In the genomic region with DNA sequence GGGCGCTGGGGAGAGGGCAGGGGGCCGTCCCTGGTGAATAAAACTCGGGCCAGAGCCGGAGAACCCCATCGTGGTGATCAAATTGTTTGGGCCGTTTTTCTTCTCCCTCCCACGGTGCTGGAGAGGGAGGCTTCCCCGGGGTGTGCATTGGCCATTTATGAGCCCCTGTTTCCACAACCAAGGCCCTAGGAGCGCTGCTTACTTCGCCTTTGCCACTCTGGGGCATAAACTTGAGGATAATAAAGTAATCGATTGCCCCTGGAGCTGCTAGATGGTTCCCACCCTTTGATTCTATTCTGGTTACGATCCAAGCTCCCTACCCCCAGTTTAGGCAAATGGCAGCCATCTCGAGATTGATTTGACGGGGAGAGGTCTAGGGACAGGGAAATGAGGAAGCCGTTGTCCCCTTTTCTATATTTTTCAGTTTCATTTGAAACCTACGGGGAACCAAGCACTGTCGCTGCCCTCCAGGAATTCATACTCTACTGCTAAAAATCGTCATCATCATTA, we compare ENCODE assay signal across 8 cellular contexts. TPM values are rescaled to one million over a fixed set of nuclear protein-coding genes. Genes with fewer than 3 reads are reported as not detected.
A peak's percentile ranks its signal among the peaks of the same experiment; 100 is the strongest.
DNase-seq lines count a peak whose midpoint lies in the region; ATAC-seq and TF ChIP-seq lines count a peak whose summit lies in the region.

No MANE protein-coding gene starts in this region.

- peaks cover 39% of the 10 kb centered on the region for H3K79me2 ChIP-seq in ACC112 (ENCODE audit: control insufficient read depth, insufficient read depth, low read length, unreplicated experiment)

- H3K4me1 Mint-ChIP-seq in T-helper 17 cell: peaks cover 41% of the 10 kb centered on the region

- intact Hi-C loops in left colon (cut with DNase I, micrococcal nuclease): no loop called here

- H2AFZ ChIP-seq in ACC112 (ENCODE audit: low read length, unreplicated experiment) (peak overlapping the region; percentile 90), neuronal stem cell (ENCODE audit: low read length) (peak overlapping the region; percentile 94)

- no peak overlapping the region for H3K9ac ChIP-seq in neuronal stem cell (ENCODE audit: low read depth, low read length, poor library complexity)

- peaks cover 4% of the 10 kb centered on the region for H3K79me1 ChIP-seq in neuronal stem cell (ENCODE audit: low read depth, low read length)

- H3K4me3 ChIP-seq in ACC112 (ENCODE audit: low read depth, low read length): peak overlapping the region; percentile 98
- H3K4me3 ChIP-seq in fibroblast of pulmonary artery (replicated peaks; ENCODE audit: low read depth, low read length): peak overlapping the region; percentile 93
- H3K4me3 ChIP-seq in neuronal stem cell (ENCODE audit: low read length in 2 of 2): peak overlapping the region; percentile 95 to 99

- H2AK5ac ChIP-seq in neuronal stem cell (ENCODE audit: low read depth, low read length): peak overlapping the region; percentile 18

- H3K23ac ChIP-seq in neuronal stem cell (ENCODE audit: low read depth, low read length, poor library complexity): no peak overlapping the region

- peak overlapping the region; percentile 83 for H3K18ac ChIP-seq in neuronal stem cell (ENCODE audit: low read length)

- DNase-seq in GM20000 (ENCODE audit: low spot score) (peak; percentile 15), T-helper 17 cell (no peak), fibroblast of pulmonary artery (ENCODE audit: low read depth) (no peak), neuronal stem cell (ENCODE audit: low spot score) (peak; percentile 3), left colon (no peak)

- peak overlapping the region; percentile 61 for H2BK120ac ChIP-seq in neuronal stem cell (ENCODE audit: low read depth, low read length)

- H3K4ac ChIP-seq in neuronal stem cell (ENCODE audit: low read length): no peak overlapping the region

- no CpG with 5 or more reads among the region's 18 CpGs for WGBS in neuronal stem cell (ENCODE audit: extremely low coverage in 2 of 2, insufficient read length in 2 of 2, insufficient replicate concordance in 1 of 2), 2 donors

- no peak overlapping the region for H3K14ac ChIP-seq in neuronal stem cell (ENCODE audit: low read length)

- H3K9me3 ChIP-seq in T-helper 17 cell (ENCODE audit: control insufficient read depth, low read length, poor library complexity, severe bottlenecking) (no peaks in the 10 kb centered on the region), neuronal stem cell (replicated peaks in 1 of 2; ENCODE audit: control insufficient read depth in 2 of 2, insufficient read depth in 1 of 2, low read depth in 1 of 2, low read length in 2 of 2) (no peaks in the 10 kb centered on the region)

- H3K36me3 ChIP-seq in ACC112 (ENCODE audit: insufficient read depth, low read length) (peaks cover 13% of the 10 kb centered on the region), neuronal stem cell (replicated peaks in 1 of 2; ENCODE audit: control insufficient read depth in 2 of 2, insufficient read depth in 2 of 2, low read length in 2 of 2) (peaks cover 6 to 32% of the 10 kb centered on the region in 2 donors)

- no peak overlapping the region for H4K8ac ChIP-seq in neuronal stem cell (ENCODE audit: low read depth, low read length)

- no peak overlapping the region for H2BK12ac ChIP-seq in neuronal stem cell (ENCODE audit: low read length)

- H3K4me1 ChIP-seq in ACC112 (ENCODE audit: control insufficient read depth, insufficient read depth, low read length, unreplicated experiment): peaks cover 23% of the 10 kb centered on the region
- peaks cover 8 to 12% of the 10 kb centered on the region in 2 donors for H3K4me1 ChIP-seq in neuronal stem cell (ENCODE audit: control insufficient read depth in 2 of 2, insufficient read depth in 1 of 2, low read depth in 1 of 2, low read length in 2 of 2)

- H4K91ac ChIP-seq in neuronal stem cell (ENCODE audit: low read depth, low read length, poor library complexity): no peak overlapping the region

- H3K27me3 ChIP-seq in ACC112 (ENCODE audit: insufficient read depth, low read length): no peaks in the 10 kb centered on the region
- H3K27me3 ChIP-seq in neuronal stem cell (ENCODE audit: control insufficient read depth in 3 of 3, insufficient read depth in 3 of 3, low read depth in 1 of 3, low read length in 3 of 3): no peaks in the 10 kb centered on the region

- H3K4me3 Mint-ChIP-seq in T-helper 17 cell: peak overlapping the region; percentile 100

- no peak overlapping the region for H2BK15ac ChIP-seq in neuronal stem cell (ENCODE audit: low read length)

- no peak for ATAC-seq in T-helper 17 cell
- ATAC-seq in GM21529 (IDR thresholded peaks at IDR 0.05; ENCODE audit: unreplicated experiment): no peak
- ATAC-seq in left colon: no peak
- ATAC-seq in HG02610 (IDR thresholded peaks at IDR 0.05; ENCODE audit: unreplicated experiment): no peak

- TF ChIP-seq CTCF in GM20000 (IDR thresholded peaks at IDR 0.05; ENCODE audit: extremely low read depth, missing control alignments): no peak
- TF ChIP-seq CTCF in fibroblast of pulmonary artery (IDR thresholded peaks at IDR 0.05; ENCODE audit: low read length, missing control alignments): no peak

- peak overlapping the region; percentile 98 for H3K27ac Mint-ChIP-seq in T-helper 17 cell

- H3K27me3 Mint-ChIP-seq in T-helper 17 cell: no peaks in the 10 kb centered on the region

- peak overlapping the region; percentile 75 for H3K4me2 ChIP-seq in neuronal stem cell (ENCODE audit: insufficient read depth, low read length, poor library complexity, severe bottlenecking)

- peak overlapping the region; percentile 72 for H2BK5ac ChIP-seq in neuronal stem cell (ENCODE audit: low read length)

- peaks cover 5% of the 10 kb centered on the region for H3K36me3 Mint-ChIP-seq in T-helper 17 cell (ENCODE audit: low read depth)

- H3K27ac ChIP-seq in ACC112 (ENCODE audit: low read depth, low read length) (peak overlapping the region; percentile 34; the same call in 1 of the 2 replicates), neuronal stem cell (replicated peaks; ENCODE audit: low read length) (peak overlapping the region; percentile 82)

RNA-seq across cellular contexts. Expression of a gene that starts 0.7 kb away (rescaled TPM):
- 10 to 100 TPM; 13.9 to 15.4 TPM for total RNA-seq in T-helper 17 cell
- 18.0 TPM for polyA plus RNA-seq in neuronal stem cell (2013, experiment 1 of 2)
- 18.0 TPM for polyA plus RNA-seq in neuronal stem cell (2013, experiment 2 of 2)
- 1 to 10 TPM; 9.0 to 9.9 TPM for total RNA-seq in left colon

RNA-seq across cellular contexts. Expression of a gene that starts 2.5 kb away (rescaled TPM):
- 10 to 100 TPM; 25.1 to 32.0 TPM for total RNA-seq in T-helper 17 cell
- 54.9 TPM for polyA plus RNA-seq in neuronal stem cell (2013, experiment 1 of 2)
- 54.9 TPM for polyA plus RNA-seq in neuronal stem cell (2013, experiment 2 of 2)
- total RNA-seq in left colon: 100 to 1,000 TPM; 116 to 126 TPM

RNA-seq across cellular contexts. Expression of a gene that starts 31.1 kb away (rescaled TPM):
- total RNA-seq in T-helper 17 cell: 10 to 100 TPM; 37.6 to 47.6 TPM
- polyA plus RNA-seq in neuronal stem cell (2013, experiment 1 of 2): 32.2 TPM
- 36.3 TPM for polyA plus RNA-seq in neuronal stem cell (2013, experiment 2 of 2)
- 10 to 100 TPM; 51.1 to 53.0 TPM for total RNA-seq in left colon

Comparison
In these comparisons a context has a peak if more than half of its experiments do, and no peak if none do; other contexts are left out.
1. DNase-seq: peak in GM20000 (single experiment) and neuronal stem cell (single experiment); none in T-helper 17 cell (0 of 3), fibroblast of pulmonary artery (single experiment) and left colon (0 of 2).
2. Peak in every context shown above with its lines, with median percentiles within 50 percentile points of each other: H3K4me3 ChIP-seq.